30 cellular contexts compared by ENCODE assay signal in the genomic region with DNA sequence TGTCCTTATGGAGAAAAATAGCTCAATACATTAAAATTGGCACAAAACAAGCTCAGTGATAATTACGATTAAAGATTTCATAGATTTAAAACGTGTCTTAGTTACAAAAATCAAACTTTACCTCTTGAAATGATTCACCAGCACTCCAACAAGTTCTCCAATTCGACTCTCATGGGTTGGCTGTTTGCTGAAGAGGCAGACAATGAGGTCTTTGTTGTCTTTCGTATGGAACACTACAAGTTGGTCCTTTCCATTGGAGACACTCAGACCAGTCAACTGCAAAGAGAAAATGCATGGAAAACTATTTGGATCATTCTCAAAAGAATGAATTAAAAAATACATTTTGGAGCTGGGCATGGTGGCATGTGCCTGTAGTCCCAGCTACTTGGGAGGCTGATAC.
"Had no signal": no experiment of that assay in that cellular context is flagged by ENCODE, and none has a peak within 500 bp of the region (broad histone marks: within the 10 kb centered on the region; RNA-seq: fewer than 3 reads in every experiment).

No MANE protein-coding gene starts in this region.

- H3K36me3 ChIP-seq: left lung, pancreas, vagina had no signal

- H3K4me3 ChIP-seq: left lung, lower lobe of right lung, mucosa of descending colon, pancreas, psoas muscle, right atrium auricular region, skin epidermis, stomach, testis, thyroid gland, transverse colon, upper lobe of left lung, vagina had no signal

- H3K27ac ChIP-seq: left lung, lower lobe of right lung, pancreas, psoas muscle, right atrium auricular region, skin epidermis, stomach, testis, thyroid gland, transverse colon, upper lobe of left lung, vagina had no signal

- FAIRE-seq: islet of Langerhans, kidney, pancreas had no signal

- H3K27me3 ChIP-seq: left lung, pancreas, right atrium auricular region, stomach, testis, thyroid gland, transverse colon, upper lobe of left lung, vagina had no signal

- H3K9me3 ChIP-seq: left lung, lower lobe of right lung, mucosa of descending colon, pancreas, psoas muscle, right atrium auricular region, stomach, testis, thyroid gland, transverse colon, upper lobe of left lung, vagina had no signal

- H3K4me1 ChIP-seq: lower lobe of right lung, pancreas, psoas muscle, right atrium auricular region, testis, thyroid gland, transverse colon, upper lobe of left lung, vagina had no signal

- DNase-seq: hippocampal formation; immature natural killer cell; kidney; left colon; left lung; lower lobe of right lung; mammary epithelial cell; mesendoderm; mucosa of descending colon; naive thymus-derived CD4-positive, alpha-beta T cell; nucleus accumbens; pancreas; psoas muscle; stimulated activated CD4-positive, alpha-beta T cell treated with anti-CD3 and anti-CD28 coated beads, Interleukin-12 subunit alpha, Interleukin-12 subunit beta, amount 100 ng/mL, for 4 hours; stimulated activated CD4-positive, alpha-beta T cell treated with anti-CD3 and anti-CD28 coated beads, Interleukin-15, amount 100 ng/mL, for 24 hours; stimulated activated CD4-positive, alpha-beta T cell treated with anti-CD3 and anti-CD28 coated beads, Interleukin-2, amount 100 ng/mL, for 24 hours; stimulated activated CD4-positive, alpha-beta T cell treated with anti-CD3 and anti-CD28 coated beads, Interleukin-4, amount 100 ng/mL, for 1 hour; stimulated activated naive B cell treated with anti-CD40 and anti-IgM and Interleukin-4, amounts not matched to agents 10 μg/mL and 1 μg/mL and 100 μg/mL, for 72 hours; stimulated activated naive CD8-positive, alpha-beta T cell treated with anti-CD3 and anti-CD28 coated beads, Interleukin-15, Interleukin-2, amounts not matched to agents 100 U/mL and 50 U/mL, for 24 hours; stomach; testis; thyroid gland; transverse colon; upper lobe of left lung had no signal

- ATAC-seq: left colon; left lung; lower lobe of right lung; mucosa of descending colon; naive thymus-derived CD4-positive, alpha-beta T cell; natural killer cell treated with Interleukin-12 subunit alpha and Interleukin-12 subunit beta and Interleukin-15 and Interleukin-18, amount 100 ng/mL, for 72 hours; pancreas; psoas muscle; sciatic nerve; stimulated activated naive B cell treated with anti-CD40 and anti-IgM and Interleukin-4, amounts not matched to agents 10 μg/mL and 1 μg/mL and 100 μg/mL, for 72 hours; stimulated activated naive CD8-positive, alpha-beta T cell treated with anti-CD3 and anti-CD28 coated beads, Interleukin-15, Interleukin-2, amounts not matched to agents 100 U/mL and 50 U/mL, for 24 hours had no signal
